11 cellular contexts compared by ENCODE assay signal in the genomic region with DNA sequence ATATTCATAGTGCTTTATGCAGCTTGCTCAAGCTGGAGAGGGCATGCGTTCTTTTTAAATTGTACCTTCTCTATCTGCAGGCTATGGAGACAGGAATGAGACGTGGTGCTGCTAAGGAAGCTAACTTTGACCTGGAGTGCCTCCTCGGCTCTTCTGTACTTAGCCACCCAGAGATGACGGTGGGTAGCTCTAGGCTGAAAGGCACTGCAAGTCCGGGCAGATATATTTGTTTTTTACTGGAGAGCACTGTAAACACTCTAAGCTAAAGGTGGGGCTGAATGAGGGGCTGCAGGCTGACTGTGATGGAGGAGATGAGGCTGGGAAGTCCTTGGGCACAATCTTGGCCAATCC. TPM values are rescaled to one million over a fixed set of nuclear protein-coding genes. Genes with fewer than 3 reads are reported as not detected.
DNase-seq lines count a peak whose midpoint lies in the region; ATAC-seq, FAIRE-seq and TF ChIP-seq lines count a peak whose summit lies in the region.
"Had no signal": no experiment of that assay in that cellular context is flagged by ENCODE, and none has a peak within 500 bp of the region (broad histone marks: within the 10 kb centered on the region; RNA-seq: fewer than 3 reads in every experiment).

No MANE protein-coding gene starts in this region.

- intact Hi-C loops in activated B cell treated with CpG ODN at 0.5 μM for 24 hours (cut with micrococcal nuclease), result no loop called here
- intact Hi-C loops in kidney (cut with DNase I), result no loop called here

- TF ChIP-seq CTCF in activated B cell treated with CpG ODN at 0.5 μM for 24 hours (IDR thresholded peaks at IDR 0.05) (no peak), kidney (IDR thresholded peaks at IDR 0.05; ENCODE audit: borderline replicate concordance, extremely low read depth, insufficient read depth) (no peak), suprapubic skin (IDR thresholded peaks at IDR 0.05) (no peak)

- H3K4me1 ChIP-seq in kidney (ENCODE audit: control insufficient read depth in 1 of 2, insufficient read depth in 1 of 2, low read depth in 1 of 2, low read length in 2 of 2), result peaks cover 0 to 12% of the 10 kb centered on the region in 2 donors
- peaks cover 45% of the 10 kb centered on the region for H3K4me1 ChIP-seq in suprapubic skin

- H3K36me3 ChIP-seq in kidney (ENCODE audit: control insufficient read depth in 1 of 2, insufficient read depth in 2 of 2, low read length in 2 of 2) (no peaks in the 10 kb centered on the region), suprapubic skin (no peaks in the 10 kb centered on the region)

- 70% methylated on average over 3 of the region's 5 CpGs for WGBS in suprapubic skin

- H3K9ac ChIP-seq in kidney (ENCODE audit: low read length in 2 of 2), result no peak overlapping the region
- H3K9ac ChIP-seq: KMS-11 had no signal

- CTCF ChIA-PET in activated B cell treated with CpG ODN at 0.5 μM for 24 hours (lab: Charles Lee), result interaction anchor here (2.3 kb wide), 1 partner anchor 18 kb away, joined by 7 read pairs; no protein-coding TSS in a partner anchor

- no peaks in the 10 kb centered on the region for H3K9me3 ChIP-seq in kidney (ENCODE audit: control insufficient read depth in 1 of 2, low read length in 2 of 2)
- H3K9me3 ChIP-seq in suprapubic skin, result no peaks in the 10 kb centered on the region

- H3K27ac ChIP-seq in kidney (ENCODE audit: low read depth in 2 of 2, low read length in 2 of 2), result peak overlapping the region in 1 of 2 donors; percentile 65
- H3K27ac ChIP-seq in suprapubic skin, result peak overlapping the region; percentile 50
- H3K27ac ChIP-seq: KMS-11 had no signal

- no peaks in the 10 kb centered on the region for H3K27me3 Mint-ChIP-seq in activated T-cell treated with anti-CD3 and anti-CD28 coated beads, Interleukin-2, amount 50 U/mL, for 24 hours
- no peaks in the 10 kb centered on the region for H3K27me3 Mint-ChIP-seq in activated B cell treated with CpG ODN at 0.5 μM for 24 hours

- no peaks in the 10 kb centered on the region for H3K9me3 Mint-ChIP-seq in activated T-cell treated with anti-CD3 and anti-CD28 coated beads, Interleukin-2, amount 50 U/mL, for 24 hours
- no peaks in the 10 kb centered on the region for H3K9me3 Mint-ChIP-seq in activated B cell treated with CpG ODN at 0.5 μM for 24 hours

- peaks cover 72% of the 10 kb centered on the region for H3K4me1 Mint-ChIP-seq in activated T-cell treated with anti-CD3 and anti-CD28 coated beads, Interleukin-2, amount 50 U/mL, for 24 hours (ENCODE audit: low read depth)
- peaks cover 63% of the 10 kb centered on the region for H3K4me1 Mint-ChIP-seq in activated B cell treated with CpG ODN at 0.5 μM for 24 hours

- no peak for DNase-seq in activated T-cell treated with anti-CD3 and anti-CD28 coated beads, Interleukin-2, amount 50 U/mL, for 24 hours
- no peak for DNase-seq in activated T-cell treated with anti-CD3 and anti-CD28 coated beads, Interleukin-2, amount 50 U/mL, for 48 hours
- no peak for DNase-seq in activated B cell treated with CpG ODN at 0.5 μM for 24 hours
- DNase-seq in kidney, result peak; percentile 6
- DNase-seq in suprapubic skin (ENCODE audit: low spot score in 2 of 2), result no peak
- no peak for DNase-seq in activated effector memory CD4-positive, alpha-beta T cell treated with anti-CD3 and anti-CD28 coated beads, Interleukin-2, amount 50 U/mL, for 16 hours
- no peak for DNase-seq in HTR-8/SVneo (ENCODE audit: insufficient read length, low spot score)
- DNase-seq in NCI-H82 treated with DMSO at 0.1 percent for 48 hours (lab: John Stamatoyannopoulos, UW; ENCODE audit: unreplicated experiment), result no peak
- DNase-seq: activated CD4-positive, alpha-beta T cell treated with anti-CD3 and anti-CD28 coated beads for 1 hour; SHP77 had no signal

- no peak for ATAC-seq in activated B cell treated with CpG ODN at 0.5 μM for 24 hours (ENCODE audit: low read depth)

- no peak overlapping the region for H3K4me3 ChIP-seq in kidney (ENCODE audit: low read length in 2 of 2)
- H3K4me3 ChIP-seq in suprapubic skin, result no peak overlapping the region

- FAIRE-seq in kidney (lab: Jason Lieb, UNC), result no peak
- no peak for FAIRE-seq in HTR-8/SVneo (lab: Jason Lieb, UNC)

- H3K36me3 Mint-ChIP-seq in activated T-cell treated with anti-CD3 and anti-CD28 coated beads, Interleukin-2, amount 50 U/mL, for 24 hours (ENCODE audit: low read depth), result peaks cover 12% of the 10 kb centered on the region
- peaks cover 3% of the 10 kb centered on the region for H3K36me3 Mint-ChIP-seq in activated B cell treated with CpG ODN at 0.5 μM for 24 hours (ENCODE audit: low read depth)

- POLR2A ChIA-PET in activated B cell treated with CpG ODN at 0.5 μM for 24 hours (lab: Charles Lee), result interaction anchor here (0.6 to 1.0 kb wide), 2 partner anchors 14 to 324 kb away, joined by 4 read pairs; no protein-coding TSS in a partner anchor

- peak overlapping the region; percentile 81 for H3K27ac Mint-ChIP-seq in activated T-cell treated with anti-CD3 and anti-CD28 coated beads, Interleukin-2, amount 50 U/mL, for 24 hours
- no peak overlapping the region for H3K27ac Mint-ChIP-seq in activated B cell treated with CpG ODN at 0.5 μM for 24 hours

- no peaks in the 10 kb centered on the region for H3K27me3 ChIP-seq in suprapubic skin

- TF ChIP-seq EP300 in suprapubic skin (IDR thresholded peaks at IDR 0.05), result no peak

- no peak overlapping the region for H3K4me3 Mint-ChIP-seq in activated T-cell treated with anti-CD3 and anti-CD28 coated beads, Interleukin-2, amount 50 U/mL, for 24 hours
- peak overlapping the region; percentile 28 for H3K4me3 Mint-ChIP-seq in activated B cell treated with CpG ODN at 0.5 μM for 24 hours

- no peak for TF ChIP-seq POLR2A in suprapubic skin (IDR thresholded peaks at IDR 0.05)

RNA-seq across cellular contexts. Expression of gene ELF4, which starts 12.1 kb away (rescaled TPM):
- total RNA-seq in activated B cell treated with CpG ODN at 0.5 μM for 24 hours, result 32.4 and 33.0 TPM in 2 replicates
- total RNA-seq in kidney, result 18.0 TPM
- 2.6 TPM for polyA plus RNA-seq in kidney (ENCODE audit: insufficient read depth, low read depth, low replicate concordance)
- 10 to 100 TPM; 17.3 to 26.3 (median 21.6) TPM for total RNA-seq in suprapubic skin
